1 cellular context compared by ENCODE assay signal in genomic region chr13:36870050-36870692, GRCh38.
A peak's percentile ranks its signal among the peaks of the same experiment; 100 is the strongest.
TF ChIP-seq lines count a peak whose summit lies in the region.

No MANE protein-coding gene starts in this region.

TF ChIP-seq in HepG2, 621 proteins besides CTCF, POLR2A, EP300 and RAD21 (continued from another document and continues in another):
- TF ChIP-seq AHDC1 (CRISPR knock-in tag; IDR thresholded peaks at IDR 0.05; ENCODE audit: borderline replicate concordance), result peak; percentile 39; the same call in 1 of the 2 replicates
- TF ChIP-seq ZSCAN9 (CRISPR knock-in tag; IDR thresholded peaks at IDR 0.05; ENCODE audit: borderline replicate concordance), result 0 out of 2 replicates have a peak, but pooled peaks have one; percentile 45
- TF ChIP-seq ZBTB1 (CRISPR knock-in tag; IDR thresholded peaks at IDR 0.05; ENCODE audit: borderline replicate concordance), result no peak
- TF ChIP-seq HOXA9 (CRISPR knock-in tag; IDR thresholded peaks at IDR 0.05; ENCODE audit: borderline replicate concordance), result no peak
- TF ChIP-seq TFE3 (CRISPR knock-in tag; IDR thresholded peaks at IDR 0.05), result no peak
- TF ChIP-seq ZNF556 (CRISPR knock-in tag; IDR thresholded peaks at IDR 0.05; ENCODE audit: borderline replicate concordance), result no peak
- peak; percentile 15; the same call in 1 of the 2 replicates for TF ChIP-seq FOSL2 (CRISPR knock-in tag; IDR thresholded peaks at IDR 0.05)
- TF ChIP-seq ZNF713 (CRISPR knock-in tag; IDR thresholded peaks at IDR 0.05), result no peak
- no peak for TF ChIP-seq ZSCAN25 (CRISPR knock-in tag; IDR thresholded peaks at IDR 0.05)
- TF ChIP-seq ZBTB40 (IDR thresholded peaks at IDR 0.05), result no peak
- TF ChIP-seq ZBTB40 (CRISPR knock-in tag; IDR thresholded peaks at IDR 0.05), result no peak
- TF ChIP-seq PAWR (CRISPR knock-in tag; IDR thresholded peaks at IDR 0.05; ENCODE audit: borderline replicate concordance), result no peak
- no peak for TF ChIP-seq CREB3 (CRISPR knock-in tag; IDR thresholded peaks at IDR 0.05)
- TF ChIP-seq MAX (IDR thresholded peaks at IDR 0.05), result no peak
- TF ChIP-seq AGO2 (optimal IDR thresholded peaks at IDR 0.05; ENCODE audit: low read depth, low read length), result no peak
- no peak for TF ChIP-seq ZNF839 (CRISPR knock-in tag; IDR thresholded peaks at IDR 0.05; ENCODE audit: borderline replicate concordance)
- TF ChIP-seq NR2F6 (IDR thresholded peaks at IDR 0.05), result no peak
- TF ChIP-seq NR2F6 (CRISPR knock-in tag; IDR thresholded peaks at IDR 0.05), result peak; percentile 59; the same call in 1 of the 2 replicates
- no peak for TF ChIP-seq CCAR2 (optimal IDR thresholded peaks at IDR 0.05; ENCODE audit: low read depth, low read length)
- no peak for TF ChIP-seq ZNF766 (CRISPR knock-in tag; IDR thresholded peaks at IDR 0.05; ENCODE audit: borderline replicate concordance)
- TF ChIP-seq TAF1 (CRISPR knock-in tag; IDR thresholded peaks at IDR 0.05), result no peak
- TF ChIP-seq BHLHE40 (IDR thresholded peaks at IDR 0.05; ENCODE audit: low read length), result no peak
- TF ChIP-seq FOXO1 (CRISPR knock-in tag; IDR thresholded peaks at IDR 0.05), result peak; percentile 34; the same call in 1 of the 2 replicates
- no peak for TF ChIP-seq ZNF749 (CRISPR knock-in tag; IDR thresholded peaks at IDR 0.05; ENCODE audit: borderline replicate concordance)
- no peak for TF ChIP-seq ZBTB25 (CRISPR knock-in tag; IDR thresholded peaks at IDR 0.05)
- 0 out of 2 replicates have a peak, but pooled peaks have one; percentile 32 for TF ChIP-seq ZNF335 (CRISPR knock-in tag; IDR thresholded peaks at IDR 0.05)
- TF ChIP-seq KLF16 (CRISPR knock-in tag; IDR thresholded peaks at IDR 0.05), result peak in 1 of 2 experiments; percentile 36; a peak in 1 of 4 replicates
- TF ChIP-seq ZNF432 (CRISPR knock-in tag; IDR thresholded peaks at IDR 0.05; ENCODE audit: borderline replicate concordance), result no peak
- no peak for TF ChIP-seq ZNF142 (CRISPR knock-in tag; IDR thresholded peaks at IDR 0.05)
- no peak for TF ChIP-seq NCOA5 (CRISPR knock-in tag; IDR thresholded peaks at IDR 0.05)
- no peak for TF ChIP-seq PHF20 (CRISPR knock-in tag; IDR thresholded peaks at IDR 0.05)
- peak; percentile 57 for TF ChIP-seq TEAD3 (CRISPR knock-in tag; optimal IDR thresholded peaks at IDR 0.05; ENCODE audit: borderline replicate concordance)
- no peak for TF ChIP-seq DNMT3B (CRISPR knock-in tag; conservative IDR thresholded peaks at IDR 0.05)
